Comparison of ENCODE assay signal across 27 cellular contexts in the genomic region with DNA sequence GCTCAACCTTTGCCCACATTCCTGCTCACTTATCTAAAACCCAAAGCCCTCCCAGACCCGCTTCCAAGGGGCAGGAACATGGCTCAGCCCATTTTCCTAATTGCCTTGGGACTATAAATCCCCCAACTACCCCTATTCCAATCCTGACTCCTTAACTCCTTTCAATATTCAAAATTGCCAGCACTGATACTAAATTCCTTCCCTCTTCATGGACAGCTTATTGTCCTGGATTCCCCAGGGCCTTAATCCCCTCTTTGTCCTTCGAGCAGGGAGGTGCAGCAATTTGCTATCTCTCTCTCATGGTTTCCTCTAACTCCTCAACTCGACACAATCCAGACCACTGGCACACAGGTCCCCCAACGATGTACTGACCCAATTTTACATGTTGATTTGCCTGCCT.
DNase-seq lines count a peak whose midpoint lies in the region; ATAC-seq and TF ChIP-seq lines count a peak whose summit lies in the region.
"Had no signal": no experiment of that assay in that cellular context is flagged by ENCODE, and none has a peak within 500 bp of the region (broad histone marks: within the 10 kb centered on the region; RNA-seq: fewer than 3 reads in every experiment).

No MANE protein-coding gene starts in this region.

- no peaks in the 10 kb centered on the region for H3K27me3 Mint-ChIP-seq in stimulated activated naive CD8-positive, alpha-beta T cell treated with anti-CD3 and anti-CD28 coated beads, Interleukin-15, amount 100 ng/mL, for 72 hours
- H3K27me3 Mint-ChIP-seq in endodermal cell (ENCODE audit: insufficient read depth) (no peaks in the 10 kb centered on the region), type B pancreatic cell (peaks cover 8% of the 10 kb centered on the region)
- H3K27me3 Mint-ChIP-seq: activated naive CD8-positive, alpha-beta T cell treated with anti-CD3 and anti-CD28 coated beads for 36 hours; stimulated activated naive B cell treated with anti-CD40 and anti-IgM and Interleukin-4, amounts not matched to agents 10 μg/mL and 1 μg/mL and 100 μg/mL, for 72 hours had no signal

- no peak for TF ChIP-seq EP300 in suprapubic skin (IDR thresholded peaks at IDR 0.05)

- H3K4me3 ChIP-seq in endodermal cell (ENCODE audit: low read length) (no peak overlapping the region), PC-9 (no peak overlapping the region), suprapubic skin (no peak overlapping the region)
- H3K4me3 ChIP-seq: K562, smooth muscle cell, thoracic aorta had no signal

- intact Hi-C loops in PC-9 (cut with micrococcal nuclease; ENCODE audit: unreplicated experiment) = loop anchor here (5.0 kb wide), 1 partner anchor 93 kb away; no protein-coding TSS in a partner anchor

- POLR2A ChIA-PET in PC-9 (lab: Charles Lee; ENCODE audit: unreplicated experiment) = no interaction called here

- no peak for TF ChIP-seq POLR2A in suprapubic skin (IDR thresholded peaks at IDR 0.05)

- H3K4me1 ChIP-seq in endodermal cell (ENCODE audit: control insufficient read depth, insufficient read depth, low read length) (peaks cover 13% of the 10 kb centered on the region), PC-9 (replicated peaks; ENCODE audit: insufficient read depth) (peaks cover 20% of the 10 kb centered on the region), suprapubic skin (no peaks in the 10 kb centered on the region)

- H3K9me2 ChIP-seq in PC-9 (ENCODE audit: insufficient read depth) = no peaks in the 10 kb centered on the region

- H3F3A ChIP-seq in PC-9 (ENCODE audit: insufficient read depth, low read depth) = no peaks in the 10 kb centered on the region

- H3K27me3 ChIP-seq in endodermal cell (ENCODE audit: control insufficient read depth, insufficient read depth, low read length, poor library complexity, severe bottlenecking) (no peaks in the 10 kb centered on the region), PC-9 (ENCODE audit: insufficient read depth, low read depth) (no peaks in the 10 kb centered on the region), suprapubic skin (no peaks in the 10 kb centered on the region)

- no peak overlapping the region for H3K9ac ChIP-seq in endodermal cell (ENCODE audit: extremely low read depth, low read length, poor library complexity, severe bottlenecking)

- H3K36me3 Mint-ChIP-seq in endodermal cell (ENCODE audit: low read depth) = no peaks in the 10 kb centered on the region
- peaks cover 19% of the 10 kb centered on the region for H3K36me3 Mint-ChIP-seq in type B pancreatic cell

- no peaks in the 10 kb centered on the region for H3K79me2 ChIP-seq in PC-9 (ENCODE audit: low read depth)

- H3K27ac ChIP-seq in endodermal cell (ENCODE audit: low read depth, low read length) = no peak overlapping the region
- no peak overlapping the region for H3K27ac ChIP-seq in PC-9
- no peak overlapping the region for H3K27ac ChIP-seq in suprapubic skin
- H3K27ac ChIP-seq: RWPE1, thoracic aorta had no signal

- H3K36me3 ChIP-seq in endodermal cell (ENCODE audit: control insufficient read depth, insufficient read depth, low read length) = no peaks in the 10 kb centered on the region
- peaks cover 10% of the 10 kb centered on the region; the same call in 1 of the 2 replicates for H3K36me3 ChIP-seq in PC-9 (ENCODE audit: low read depth)
- peaks cover 24% of the 10 kb centered on the region for H3K36me3 ChIP-seq in suprapubic skin

- CTCF ChIA-PET in PC-9 (lab: Charles Lee) = no interaction called here

- no peak overlapping the region for H3K4me2 ChIP-seq in PC-9
- H3K4me2 ChIP-seq: smooth muscle cell had no signal

- no peak for TF ChIP-seq CTCF in endodermal cell (conservative IDR thresholded peaks at IDR 0.05)
- TF ChIP-seq CTCF in type B pancreatic cell (conservative IDR thresholded peaks at IDR 0.05) = no peak
- no peak for TF ChIP-seq CTCF in PC-9 (conservative IDR thresholded peaks at IDR 0.05)
- no peak for TF ChIP-seq CTCF in suprapubic skin (IDR thresholded peaks at IDR 0.05)

- H4K20me1 ChIP-seq in PC-9 (ENCODE audit: insufficient read depth) = no peaks in the 10 kb centered on the region

- no peaks in the 10 kb centered on the region for H3K9me3 Mint-ChIP-seq in stimulated activated naive CD8-positive, alpha-beta T cell treated with anti-CD3 and anti-CD28 coated beads, Interleukin-15, amount 100 ng/mL, for 72 hours
- no peaks in the 10 kb centered on the region for H3K9me3 Mint-ChIP-seq in endodermal cell
- H3K9me3 Mint-ChIP-seq in type B pancreatic cell = no peaks in the 10 kb centered on the region
- H3K9me3 Mint-ChIP-seq: activated naive CD8-positive, alpha-beta T cell treated with anti-CD3 and anti-CD28 coated beads for 36 hours; stimulated activated naive B cell treated with anti-CD40 and anti-IgM and Interleukin-4, amounts not matched to agents 10 μg/mL and 1 μg/mL and 100 μg/mL, for 72 hours; T-helper 2 cell treated with Interferon-gamma antibody and Interleukin-4, amounts not matched to agents 5 μg/mL and 100 μg/mL, for 36 hours had no signal

- H3K9me3 ChIP-seq in endodermal cell (ENCODE audit: control insufficient read depth, low read length) = no peaks in the 10 kb centered on the region
- H3K9me3 ChIP-seq in PC-9 (ENCODE audit: insufficient read depth, low read depth) = no peaks in the 10 kb centered on the region
- no peaks in the 10 kb centered on the region for H3K9me3 ChIP-seq in suprapubic skin
- H3K9me3 ChIP-seq: Caco-2, thoracic aorta had no signal

- peak overlapping the region; percentile 11 to 72 for H3K27ac Mint-ChIP-seq in stimulated activated naive CD8-positive, alpha-beta T cell treated with anti-CD3 and anti-CD28 coated beads, Interleukin-15, amount 100 ng/mL, for 72 hours
- H3K27ac Mint-ChIP-seq in endodermal cell (peak overlapping the region; percentile 5), type B pancreatic cell (no peak overlapping the region)
- H3K27ac Mint-ChIP-seq: activated naive CD8-positive, alpha-beta T cell treated with anti-CD3 and anti-CD28 coated beads for 36 hours; stimulated activated naive B cell treated with anti-CD40 and anti-IgM and Interleukin-4, amounts not matched to agents 10 μg/mL and 1 μg/mL and 100 μg/mL, for 72 hours had no signal

- no peak overlapping the region for H2AFZ ChIP-seq in PC-9

- DNase-seq in stimulated activated naive CD8-positive, alpha-beta T cell treated with anti-CD3 and anti-CD28 coated beads, Interleukin-15, amount 100 ng/mL, for 72 hours = no peak
- no peak for DNase-seq in stimulated activated naive CD8-positive, alpha-beta T cell treated with anti-CD3 and anti-CD28 coated beads, Interleukin-15, Interleukin-2, amounts not matched to agents 100 U/mL and 50 U/mL, for 24 hours
- DNase-seq in NCI-H82 treated with DMSO at 0.1 percent for 48 hours (lab: John Stamatoyannopoulos, UW; ENCODE audit: unreplicated experiment) (peak; percentile 17), endodermal cell (peak; percentile 60), type B pancreatic cell (ENCODE audit: extremely low spot score, unreplicated experiment) (no peak), GM19240 (ENCODE audit: insufficient read length, low spot score) (no peak), PC-9 (no peak), suprapubic skin (ENCODE audit: low spot score in 2 of 2) (no peak)
- DNase-seq: activated effector memory CD4-positive, alpha-beta T cell treated with Interleukin-2 at 50 U/mL for 16 hours; activated naive CD8-positive, alpha-beta T cell treated with anti-CD3 and anti-CD28 coated beads for 36 hours; Caco-2; DND-41; effector CD8-positive, alpha-beta T cell; erythroblast; head of caudate nucleus; mammary epithelial cell; NCI-H1436; NCI-H2171; NCI-H524 treated with DMSO at 0.1 percent for 48 hours; occipital lobe; stimulated activated naive B cell treated with anti-CD40 and anti-IgM and Interleukin-4, amounts not matched to agents 10 μg/mL and 1 μg/mL and 100 μg/mL, for 72 hours had no signal

- peaks cover 22% of the 10 kb centered on the region for H3K4me1 Mint-ChIP-seq in stimulated activated naive CD8-positive, alpha-beta T cell treated with anti-CD3 and anti-CD28 coated beads, Interleukin-15, amount 100 ng/mL, for 72 hours
- H3K4me1 Mint-ChIP-seq in endodermal cell (peaks cover 37% of the 10 kb centered on the region), type B pancreatic cell (ENCODE audit: unreplicated experiment) (peaks cover 22% of the 10 kb centered on the region)
- H3K4me1 Mint-ChIP-seq: stimulated activated naive B cell treated with anti-CD40 and anti-IgM and Interleukin-4, amounts not matched to agents 10 μg/mL and 1 μg/mL and 100 μg/mL, for 72 hours had no signal

- ATAC-seq in stimulated activated naive CD8-positive, alpha-beta T cell treated with anti-CD3 and anti-CD28 coated beads, Interleukin-15, amount 100 ng/mL, for 72 hours = no peak
- no peak for ATAC-seq in stimulated activated naive CD8-positive, alpha-beta T cell treated with anti-CD3 and anti-CD28 coated beads, Interleukin-15, Interleukin-2, amounts not matched to agents 100 U/mL and 50 U/mL, for 24 hours
- ATAC-seq: K562; SK-N-SH treated with all-trans-retinoic acid at 6 μM for 48 hours; stimulated activated naive B cell treated with anti-CD40 and anti-IgM and Interleukin-4, amounts not matched to agents 10 μg/mL and 1 μg/mL and 100 μg/mL, for 72 hours had no signal

- no TSS peak for BruUV-seq in PC-9 (replicated peaks; lab: Mats Ljungman, UMichigan)

- WGBS in endodermal cell (ENCODE audit: insufficient coverage in 1 of 2, insufficient read length in 1 of 2), 2 experiments = 42 to 46% methylated on average over 4 of the region's 4 CpGs
- WGBS in suprapubic skin = 66% methylated on average over 4 of the region's 4 CpGs

- H3K4me3 Mint-ChIP-seq in stimulated activated naive CD8-positive, alpha-beta T cell treated with anti-CD3 and anti-CD28 coated beads, Interleukin-15, amount 100 ng/mL, for 72 hours = no peak overlapping the region
- no peak overlapping the region for H3K4me3 Mint-ChIP-seq in endodermal cell
- H3K4me3 Mint-ChIP-seq in type B pancreatic cell = peak overlapping the region; percentile 8
- H3K4me3 Mint-ChIP-seq: activated naive CD8-positive, alpha-beta T cell treated with anti-CD3 and anti-CD28 coated beads for 36 hours; stimulated activated naive B cell treated with anti-CD40 and anti-IgM and Interleukin-4, amounts not matched to agents 10 μg/mL and 1 μg/mL and 100 μg/mL, for 72 hours; T-helper 2 cell treated with Interferon-gamma antibody and Interleukin-4, amounts not matched to agents 5 μg/mL and 100 μg/mL, for 36 hours had no signal

Comparison
In these comparisons a context has a peak if more than half of its experiments do, and no peak if none do; other contexts are left out.
1. DNase-seq: peak in NCI-H82 treated with DMSO at 0.1 percent for 48 hours (single experiment) and endodermal cell (single experiment); none in stimulated activated naive CD8-positive, alpha-beta T cell treated with anti-CD3 and anti-CD28 coated beads, Interleukin-15, amount 100 ng/mL, for 72 hours (0 of 2), stimulated activated naive CD8-positive, alpha-beta T cell treated with anti-CD3 and anti-CD28 coated beads, Interleukin-15, Interleukin-2, amounts not matched to agents 100 U/mL and 50 U/mL, for 24 hours (single experiment), type B pancreatic cell (single experiment), GM19240 (single experiment), PC-9 (0 of 2) and suprapubic skin (0 of 2).